24 cellular contexts compared by ENCODE assay signal in the genomic region with DNA sequence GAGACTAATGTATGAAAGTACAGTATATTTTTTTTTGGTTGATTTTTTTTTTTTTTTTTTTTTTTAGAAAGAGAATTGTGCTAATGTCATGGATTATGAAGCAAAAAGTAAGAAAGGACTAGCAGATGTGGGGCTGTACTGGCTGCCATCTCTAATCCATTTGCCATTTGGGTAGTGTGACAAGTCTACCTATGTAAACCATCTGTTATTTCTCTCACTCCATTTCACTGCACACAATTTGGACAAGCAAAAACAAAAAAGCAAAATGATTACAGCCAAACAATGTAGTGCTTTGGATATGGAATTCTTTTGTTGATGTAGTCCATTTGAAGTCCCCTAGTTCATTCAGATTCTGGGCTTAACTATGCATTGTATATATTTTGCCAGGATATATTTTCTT.
"Had no signal": no experiment of that assay in that cellular context is flagged by ENCODE, and none has a peak within 500 bp of the region (broad histone marks: within the 10 kb centered on the region; RNA-seq: fewer than 3 reads in every experiment).

No MANE protein-coding gene starts in this region.

- H3K9me3 Mint-ChIP-seq: endodermal cell, memory B cell, type B pancreatic cell had no signal

- H3K9me3 ChIP-seq: gastrocnemius medialis, ovary, psoas muscle, sigmoid colon, stomach, thyroid gland had no signal

- H3K4me1 Mint-ChIP-seq: natural killer cell; stimulated activated effector memory CD8-positive, alpha-beta T cell treated with anti-CD3 and anti-CD28 coated beads, Interleukin-12 subunit alpha, Interleukin-12 subunit beta, amount 100 ng/mL, for 72 hours had no signal

- H3K36me3 Mint-ChIP-seq: memory B cell; natural killer cell; stimulated activated effector memory CD8-positive, alpha-beta T cell treated with anti-CD3 and anti-CD28 coated beads, Interleukin-12 subunit alpha, Interleukin-12 subunit beta, amount 100 ng/mL, for 72 hours; type B pancreatic cell had no signal

- H3K27me3 Mint-ChIP-seq: memory B cell, type B pancreatic cell had no signal

- H3K27ac ChIP-seq: dorsolateral prefrontal cortex, epithelial cell of prostate, gastrocnemius medialis, ovary, psoas muscle, sigmoid colon, stomach, thyroid gland had no signal

- H3K36me3 ChIP-seq: gastrocnemius medialis, ovary, sigmoid colon, stomach, thyroid gland had no signal

- H3K4me3 ChIP-seq: dorsolateral prefrontal cortex, gastrocnemius medialis, lung, ovary, psoas muscle, sigmoid colon, stomach, thyroid gland had no signal

- H3K4me3 Mint-ChIP-seq: endodermal cell; memory B cell; natural killer cell; stimulated activated effector memory CD8-positive, alpha-beta T cell treated with anti-CD3 and anti-CD28 coated beads, Interleukin-12 subunit alpha, Interleukin-12 subunit beta, amount 100 ng/mL, for 72 hours; type B pancreatic cell had no signal

- DNase-seq: dorsolateral prefrontal cortex; effector CD4-positive, alpha-beta T cell; endodermal cell; foreskin fibroblast; gastrocnemius medialis; head of caudate nucleus; kidney; natural killer cell; occipital lobe; ovary; posterior cingulate gyrus; psoas muscle; right cardiac atrium; sigmoid colon; stimulated activated CD4-positive, alpha-beta T cell treated with anti-CD3 and anti-CD28 coated beads, Interleukin-2, amount 100 ng/mL, for 24 hours; stimulated activated CD4-positive, alpha-beta T cell treated with anti-CD3 and anti-CD28 coated beads, Interleukin-4, amount 100 ng/mL, for 24 hours; stimulated activated naive CD4-positive, alpha-beta T cell treated with Interleukin-2 at 50 U/mL for 16 hours; stomach; thyroid gland had no signal

- H3K27me3 ChIP-seq: dorsolateral prefrontal cortex, gastrocnemius medialis, ovary, sigmoid colon, stomach, thyroid gland had no signal

- H3K4me1 ChIP-seq: gastrocnemius medialis, psoas muscle, sigmoid colon, stomach, thyroid gland had no signal

- H3K27ac Mint-ChIP-seq: endodermal cell; memory B cell; natural killer cell; stimulated activated effector memory CD8-positive, alpha-beta T cell treated with anti-CD3 and anti-CD28 coated beads, Interleukin-12 subunit alpha, Interleukin-12 subunit beta, amount 100 ng/mL, for 72 hours; type B pancreatic cell had no signal
